ENCODE assay signal across 1 cellular context in genomic region chr3:150600647-150601530, GRCh38.
A peak's percentile ranks its signal among the peaks of the same experiment; 100 is the strongest.
TF ChIP-seq lines count a peak whose summit lies in the region.
"Not testable (repeated sequence)": the region's sequence is repeated elsewhere in the genome, so short reads cannot be mapped to it uniquely, and the experiment has no call there.

No MANE protein-coding gene starts in this region.

TF ChIP-seq in K562, 482 proteins besides CTCF, POLR2A, EP300 and RAD21 (continued from another document and continues in another):
- TF ChIP-seq AFF1 (IDR thresholded peaks at IDR 0.05; ENCODE audit: low read depth in 1 of 2, partially characterized antibody in 2 of 2) (peak; percentile 63 to 81), ATF7 (IDR thresholded peaks at IDR 0.05) (peak; percentile 64), POLR2B (IDR thresholded peaks at IDR 0.05; ENCODE audit: low read depth, partially characterized antibody) (peak; percentile 52), GATA2 (CRISPR knock-in tag; IDR thresholded peaks at IDR 0.05) (peak; percentile 32; the same call in 1 of the 2 replicates), NFRKB (IDR thresholded peaks at IDR 0.05; ENCODE audit: low read depth) (peak; percentile 88), FOXM1 (IDR thresholded peaks at IDR 0.05; ENCODE audit: low read depth) (0 out of 2 replicates have a peak, but pooled peaks have one; percentile 28), MNT (conservative IDR thresholded peaks at IDR 0.05) (0 out of 4 replicates have a peak, but pooled peaks of 1 of the 2 experiments have one; percentile 18), ZKSCAN8 (CRISPR knock-in tag; IDR thresholded peaks at IDR 0.05) (0 out of 2 replicates have a peak, but pooled peaks have one; percentile 11), GABPB1 (CRISPR knock-in tag; IDR thresholded peaks at IDR 0.05) (0 out of 2 replicates have a peak, but pooled peaks have one; percentile 15), UBTF (IDR thresholded peaks at IDR 0.05; ENCODE audit: borderline replicate concordance in 1 of 2, low read depth in 2 of 2, low read length in 2 of 2) (0 out of 4 replicates have a peak, but pooled peaks of 1 of the 2 experiments have one; percentile 38), EP400 (IDR thresholded peaks at IDR 0.05) (0 out of 2 replicates have a peak, but pooled peaks have one; percentile 55), FOXK2 (conservative IDR thresholded peaks at IDR 0.05 in 1 of 2, IDR thresholded peaks at IDR 0.05 in 1 of 2; ENCODE audit: low read depth in 2 of 2) (peak in 1 of 2 experiments; percentile 45; a peak in 2 of 4 replicates), PML (IDR thresholded peaks at IDR 0.05; ENCODE audit: low read length) (peak; percentile 41; the same call in 1 of the 2 replicates), BRD9 (IDR thresholded peaks at IDR 0.05; ENCODE audit: low read depth, partially characterized antibody) (peak; percentile 79), DPF2 (IDR thresholded peaks at IDR 0.05) (peak; percentile 93), CEBPB (tag; IDR thresholded peaks at IDR 0.05) (peak; percentile 98), LEF1 (IDR thresholded peaks at IDR 0.05) (peak; percentile 56; the same call in 1 of the 2 replicates), KAT7 (CRISPR knock-in tag; IDR thresholded peaks at IDR 0.05; ENCODE audit: borderline replicate concordance) (0 out of 2 replicates have a peak, but pooled peaks have one; percentile 27), CBFA2T2 (conservative IDR thresholded peaks at IDR 0.05) (peak; percentile 73), CEBPG (CRISPR knock-in tag; IDR thresholded peaks at IDR 0.05) (peak; percentile 75), CEBPG (tag; conservative IDR thresholded peaks at IDR 0.05 in 1 of 2, IDR thresholded peaks at IDR 0.05 in 1 of 2) (peak; percentile 94 to 99), RCOR1 (IDR thresholded peaks at IDR 0.05; ENCODE audit: borderline replicate concordance in 1 of 2, low read depth in 2 of 2, low read length in 2 of 2) (peak in 1 of 2 experiments; percentile 76; a peak in 1 of 4 replicates), EHMT2 (IDR thresholded peaks at IDR 0.05) (peak; percentile 72; the same call in 1 of the 2 replicates), ATF1 (tag; IDR thresholded peaks at IDR 0.05) (peak; percentile 24; the same call in 1 of the 2 replicates), CXXC5 (CRISPR knock-in tag; IDR thresholded peaks at IDR 0.05) (peak; percentile 61), NCOR1 (IDR thresholded peaks at IDR 0.05) (peak; percentile 80), ARID1B (IDR thresholded peaks at IDR 0.05) (peak; percentile 90), NONO (IDR thresholded peaks at IDR 0.05; ENCODE audit: low read depth in 2 of 2, low read length in 1 of 2) (peak in 1 of 2 experiments; percentile 17; a peak in 1 of 4 replicates), MTA3 (IDR thresholded peaks at IDR 0.05; ENCODE audit: borderline replicate concordance) (peak; percentile 67; the same call in 1 of the 2 replicates), RBFOX2 (IDR thresholded peaks at IDR 0.05; ENCODE audit: low read depth, low read length) (peak; percentile 40; the same call in 1 of the 2 replicates), TBL1XR1 (IDR thresholded peaks at IDR 0.05; ENCODE audit: low read length in 2 of 2) (0 out of 4 replicates have a peak, but pooled peaks of 1 of the 2 experiments have one; percentile 9), YY1 (IDR thresholded peaks at IDR 0.05; ENCODE audit: borderline replicate concordance in 1 of 3, control insufficient read depth in 1 of 3, extremely low read depth in 1 of 3, insufficient read depth in 3 of 3, insufficient read length in 1 of 3, insufficient replicate concordance in 2 of 3, low read depth in 1 of 3, low read length in 2 of 3) (peak in 1 of 3 experiments; percentile 50), ARNT (IDR thresholded peaks at IDR 0.05) (0 out of 4 replicates have a peak, but pooled peaks of 1 of the 2 experiments have one; percentile 56), SOX6 (IDR thresholded peaks at IDR 0.05) (peak; percentile 75), HDAC1 (IDR thresholded peaks at IDR 0.05) (peak in 1 of 2 experiments; percentile 82; a peak in 2 of 4 replicates), EGR1 (conservative IDR thresholded peaks at IDR 0.05) (peak; percentile 96), ETV1 (tag; conservative IDR thresholded peaks at IDR 0.05; ENCODE audit: low read depth) (peak; percentile 83)
- TF ChIP-seq FOXM1 (CRISPR knock-in tag; IDR thresholded peaks at IDR 0.05; ENCODE audit: low read depth); ATF1 (CRISPR knock-in tag; IDR thresholded peaks at IDR 0.05): not testable (repeated sequence)
- TF ChIP-seq, protein P1, sequence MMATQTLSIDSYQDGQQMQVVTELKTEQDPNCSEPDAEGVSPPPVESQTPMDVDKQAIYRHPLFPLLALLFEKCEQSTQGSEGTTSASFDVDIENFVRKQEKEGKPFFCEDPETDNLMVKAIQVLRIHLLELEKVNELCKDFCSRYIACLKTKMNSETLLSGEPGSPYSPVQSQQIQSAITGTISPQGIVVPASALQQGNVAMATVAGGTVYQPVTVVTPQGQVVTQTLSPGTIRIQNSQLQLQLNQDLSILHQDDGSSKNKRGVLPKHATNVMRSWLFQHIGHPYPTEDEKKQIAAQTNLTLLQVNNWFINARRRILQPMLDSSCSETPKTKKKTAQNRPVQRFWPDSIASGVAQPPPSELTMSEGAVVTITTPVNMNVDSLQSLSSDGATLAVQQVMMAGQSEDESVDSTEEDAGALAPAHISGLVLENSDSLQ (IDR thresholded peaks at IDR 0.05) = peak; percentile 91
- TF ChIP-seq, protein P2, sequence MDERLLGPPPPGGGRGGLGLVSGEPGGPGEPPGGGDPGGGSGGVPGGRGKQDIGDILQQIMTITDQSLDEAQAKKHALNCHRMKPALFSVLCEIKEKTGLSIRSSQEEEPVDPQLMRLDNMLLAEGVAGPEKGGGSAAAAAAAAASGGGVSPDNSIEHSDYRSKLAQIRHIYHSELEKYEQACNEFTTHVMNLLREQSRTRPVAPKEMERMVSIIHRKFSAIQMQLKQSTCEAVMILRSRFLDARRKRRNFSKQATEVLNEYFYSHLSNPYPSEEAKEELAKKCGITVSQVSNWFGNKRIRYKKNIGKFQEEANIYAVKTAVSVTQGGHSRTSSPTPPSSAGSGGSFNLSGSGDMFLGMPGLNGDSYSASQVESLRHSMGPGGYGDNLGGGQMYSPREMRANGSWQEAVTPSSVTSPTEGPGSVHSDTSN (CRISPR knock-in tag; IDR thresholded peaks at IDR 0.05; ENCODE audit: low read depth) = not testable (repeated sequence)
- TF ChIP-seq, protein P2 (tag; conservative IDR thresholded peaks at IDR 0.05; ENCODE audit: low read depth) = peak; percentile 74
- TF ChIP-seq, protein P3, sequence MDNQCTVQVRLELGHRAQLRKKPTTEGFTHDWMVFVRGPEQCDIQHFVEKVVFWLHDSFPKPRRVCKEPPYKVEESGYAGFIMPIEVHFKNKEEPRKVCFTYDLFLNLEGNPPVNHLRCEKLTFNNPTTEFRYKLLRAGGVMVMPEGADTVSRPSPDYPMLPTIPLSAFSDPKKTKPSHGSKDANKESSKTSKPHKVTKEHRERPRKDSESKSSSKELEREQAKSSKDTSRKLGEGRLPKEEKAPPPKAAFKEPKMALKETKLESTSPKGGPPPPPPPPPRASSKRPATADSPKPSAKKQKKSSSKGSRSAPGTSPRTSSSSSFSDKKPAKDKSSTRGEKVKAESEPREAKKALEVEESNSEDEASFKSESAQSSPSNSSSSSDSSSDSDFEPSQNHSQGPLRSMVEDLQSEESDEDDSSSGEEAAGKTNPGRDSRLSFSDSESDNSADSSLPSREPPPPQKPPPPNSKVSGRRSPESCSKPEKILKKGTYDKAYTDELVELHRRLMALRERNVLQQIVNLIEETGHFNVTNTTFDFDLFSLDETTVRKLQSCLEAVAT (IDR thresholded peaks at IDR 0.05) = peak in 1 of 2 experiments; percentile 87; a peak in 2 of 4 replicates
- TF ChIP-seq, protein P4, sequence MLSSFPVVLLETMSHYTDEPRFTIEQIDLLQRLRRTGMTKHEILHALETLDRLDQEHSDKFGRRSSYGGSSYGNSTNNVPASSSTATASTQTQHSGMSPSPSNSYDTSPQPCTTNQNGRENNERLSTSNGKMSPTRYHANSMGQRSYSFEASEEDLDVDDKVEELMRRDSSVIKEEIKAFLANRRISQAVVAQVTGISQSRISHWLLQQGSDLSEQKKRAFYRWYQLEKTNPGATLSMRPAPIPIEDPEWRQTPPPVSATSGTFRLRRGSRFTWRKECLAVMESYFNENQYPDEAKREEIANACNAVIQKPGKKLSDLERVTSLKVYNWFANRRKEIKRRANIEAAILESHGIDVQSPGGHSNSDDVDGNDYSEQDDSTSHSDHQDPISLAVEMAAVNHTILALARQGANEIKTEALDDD (IDR thresholded peaks at IDR 0.05) = 0 out of 2 replicates have a peak, but pooled peaks have one; percentile 75
- TF ChIP-seq, protein P5, sequence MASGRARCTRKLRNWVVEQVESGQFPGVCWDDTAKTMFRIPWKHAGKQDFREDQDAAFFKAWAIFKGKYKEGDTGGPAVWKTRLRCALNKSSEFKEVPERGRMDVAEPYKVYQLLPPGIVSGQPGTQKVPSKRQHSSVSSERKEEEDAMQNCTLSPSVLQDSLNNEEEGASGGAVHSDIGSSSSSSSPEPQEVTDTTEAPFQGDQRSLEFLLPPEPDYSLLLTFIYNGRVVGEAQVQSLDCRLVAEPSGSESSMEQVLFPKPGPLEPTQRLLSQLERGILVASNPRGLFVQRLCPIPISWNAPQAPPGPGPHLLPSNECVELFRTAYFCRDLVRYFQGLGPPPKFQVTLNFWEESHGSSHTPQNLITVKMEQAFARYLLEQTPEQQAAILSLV (tag; IDR thresholded peaks at IDR 0.05) = peak; percentile 82
- TF ChIP-seq, protein P6, sequence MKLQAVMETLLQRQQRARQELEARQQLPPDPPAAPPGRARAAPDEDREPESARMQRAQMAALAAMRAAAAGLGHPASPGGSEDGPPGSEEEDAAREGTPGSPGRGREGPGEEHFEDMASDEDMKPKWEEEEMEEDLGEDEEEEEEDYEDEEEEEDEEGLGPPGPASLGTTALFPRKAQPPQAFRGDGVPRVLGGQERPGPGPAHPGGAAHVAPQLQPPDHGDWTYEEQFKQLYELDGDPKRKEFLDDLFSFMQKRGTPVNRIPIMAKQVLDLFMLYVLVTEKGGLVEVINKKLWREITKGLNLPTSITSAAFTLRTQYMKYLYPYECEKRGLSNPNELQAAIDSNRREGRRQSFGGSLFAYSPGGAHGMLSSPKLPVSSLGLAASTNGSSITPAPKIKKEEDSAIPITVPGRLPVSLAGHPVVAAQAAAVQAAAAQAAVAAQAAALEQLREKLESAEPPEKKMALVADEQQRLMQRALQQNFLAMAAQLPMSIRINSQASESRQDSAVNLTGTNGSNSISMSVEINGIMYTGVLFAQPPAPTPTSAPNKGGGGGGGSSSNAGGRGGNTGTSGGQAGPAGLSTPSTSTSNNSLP (IDR thresholded peaks at IDR 0.05; ENCODE audit: borderline replicate concordance, low read depth, low read length) = 0 out of 2 replicates have a peak, but pooled peaks have one; percentile 38
